In the genomic region with DNA sequence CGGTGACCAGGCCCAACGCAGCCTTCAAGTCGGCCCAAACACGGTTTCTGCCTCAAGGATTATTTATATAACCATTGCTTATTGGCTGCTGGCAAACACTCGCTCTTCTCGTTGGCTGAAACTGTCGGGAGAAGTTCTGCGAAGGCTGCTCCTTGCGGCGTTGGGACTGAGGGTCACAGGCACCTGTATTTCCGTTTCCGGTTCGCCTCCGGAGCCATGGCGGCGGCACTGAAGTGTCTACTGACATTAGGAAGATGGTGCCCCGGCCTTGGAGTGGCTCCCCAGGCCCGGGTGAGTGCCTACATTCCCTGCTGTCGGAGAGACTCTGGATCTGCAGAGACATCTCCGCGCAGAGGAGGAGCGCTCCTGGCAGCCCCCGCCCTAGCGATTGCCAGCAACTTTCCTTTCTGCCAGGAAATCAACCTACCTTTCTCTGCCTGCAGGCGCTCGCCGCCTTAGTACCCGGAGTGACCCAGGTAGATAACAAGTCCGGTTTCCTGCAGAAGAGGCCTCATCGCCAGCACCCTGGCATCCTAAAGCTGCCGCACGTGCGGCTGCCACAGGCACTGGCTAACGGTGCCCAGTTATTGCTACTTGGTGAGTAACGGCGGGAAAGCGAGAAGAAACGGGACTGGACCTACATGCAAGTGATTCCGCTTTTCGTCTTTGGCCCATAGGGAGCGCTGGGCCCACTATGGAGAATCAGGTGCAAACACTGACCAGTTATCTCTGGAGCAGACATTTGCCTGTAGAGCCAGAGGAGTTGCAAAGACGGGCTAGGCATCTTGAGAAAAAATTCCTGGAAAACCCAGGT, we compare ENCODE assay signal across 8 cellular contexts.
DNase-seq lines count a peak whose midpoint lies in the region; ATAC-seq and TF ChIP-seq lines count a peak whose summit lies in the region.

A gene with protein sequence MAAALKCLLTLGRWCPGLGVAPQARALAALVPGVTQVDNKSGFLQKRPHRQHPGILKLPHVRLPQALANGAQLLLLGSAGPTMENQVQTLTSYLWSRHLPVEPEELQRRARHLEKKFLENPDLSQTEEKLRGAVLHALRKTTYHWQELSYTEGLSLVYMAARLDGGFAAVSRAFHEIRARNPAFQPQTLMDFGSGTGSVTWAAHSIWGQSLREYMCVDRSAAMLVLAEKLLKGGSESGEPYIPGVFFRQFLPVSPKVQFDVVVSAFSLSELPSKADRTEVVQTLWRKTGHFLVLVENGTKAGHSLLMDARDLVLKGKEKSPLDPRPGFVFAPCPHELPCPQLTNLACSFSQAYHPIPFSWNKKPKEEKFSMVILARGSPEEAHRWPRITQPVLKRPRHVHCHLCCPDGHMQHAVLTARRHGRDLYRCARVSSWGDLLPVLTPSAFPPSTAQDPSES (plus strand): TSS at position 194 of the 814 bp plus-strand sequence. CDS start 23 bp downstream, at position 217.

- ATAC-seq in GM18909 (IDR thresholded peaks at IDR 0.05; ENCODE audit: poor library complexity, unreplicated experiment) = peak; percentile 98
- peak; percentile 96 for ATAC-seq in HG03175 (IDR thresholded peaks at IDR 0.05; ENCODE audit: unreplicated experiment)

- peak; percentile 94 for DNase-seq in AG09319 (ENCODE audit: extremely low read depth, low read depth)
- DNase-seq in NCI-H226 = peak; percentile 98
- DNase-seq in activated CD4-positive, CD25-positive, alpha-beta regulatory T cell (lab: John Stamatoyannopoulos, UW) = peak; percentile 60 to 70 (median 68)
- DNase-seq in central memory CD4-positive, alpha-beta T cell = peak; percentile 83
- DNase-seq in iris pigment epithelial cell (ENCODE audit: low read depth) = peak; percentile 99
- peak; percentile 83 to 84 for DNase-seq in stimulated activated CD4-positive, alpha-beta T cell treated with anti-CD3 and anti-CD28 coated beads, Interleukin-12 subunit alpha, Interleukin-12 subunit beta, amount 100 ng/mL, for 24 hours (ENCODE audit: low read depth in 2 of 2)

- TF ChIP-seq CTCF in AG09319 (IDR thresholded peaks at IDR 0.05; ENCODE audit: low read depth, low read length) = peak; percentile 29

Comparison
In these comparisons a context has a peak if more than half of its experiments do, and no peak if none do; other contexts are left out.
1. Peak in every context shown above with its lines: DNase-seq and ATAC-seq.